ENCODE assay signal across 8 cellular contexts in the genomic region with DNA sequence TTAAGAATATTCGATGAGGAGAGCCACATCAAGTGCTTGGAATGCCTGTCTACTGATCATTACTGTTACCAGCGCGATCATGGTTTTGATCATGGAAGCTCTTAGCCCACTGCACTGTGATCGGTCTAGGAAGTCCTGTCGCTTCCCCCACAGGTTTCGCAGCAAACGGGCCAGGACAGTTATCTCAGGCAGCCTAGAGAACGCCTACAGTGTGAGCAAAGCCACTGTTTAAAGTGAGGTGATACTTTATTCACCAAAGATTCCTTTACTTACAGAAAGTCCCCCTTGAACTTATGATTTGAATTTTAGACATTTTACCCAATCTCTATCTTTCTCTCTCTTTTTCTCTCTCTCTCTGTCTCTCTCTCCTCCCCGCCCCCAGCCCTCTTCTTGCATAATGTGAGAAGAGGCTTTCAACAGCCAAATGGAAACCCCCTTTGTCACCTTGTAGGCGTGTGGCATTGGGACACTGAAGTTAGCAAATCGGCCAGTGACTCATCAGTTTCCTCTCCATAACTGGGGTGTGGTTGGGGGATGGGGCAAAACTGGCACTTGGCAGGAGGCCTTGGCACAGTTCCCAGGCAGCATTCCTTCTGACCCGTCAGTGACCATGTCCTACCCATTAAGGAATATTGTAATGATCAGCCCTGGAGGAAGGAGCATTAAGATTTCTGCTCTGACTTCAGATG.
DNase-seq lines count a peak whose midpoint lies in the region; ATAC-seq and TF ChIP-seq lines count a peak whose summit lies in the region.

No MANE protein-coding gene starts in this region.

- H3K4me1 ChIP-seq in OCI-LY7 (ENCODE audit: insufficient read depth, low read length, poor library complexity, severe bottlenecking) (peaks cover 34% of the 10 kb centered on the region), thoracic aorta (ENCODE audit: control insufficient read depth in 1 of 2, low read depth in 2 of 2) (peaks cover 46 to 79% of the 10 kb centered on the region in 2 donors)

- H3K4me3 ChIP-seq in OCI-LY7 (ENCODE audit: low read depth, low read length, poor library complexity, severe bottlenecking): no peak overlapping the region
- peak overlapping the region; percentile 6 for H3K4me3 ChIP-seq in thoracic aorta

- no peaks in the 10 kb centered on the region for H3K9me2 ChIP-seq in OCI-LY7 (ENCODE audit: insufficient read depth, low read length)

- no peaks in the 10 kb centered on the region for H3K36me3 ChIP-seq in OCI-LY7 (ENCODE audit: insufficient read depth, low read length)
- no peaks in the 10 kb centered on the region for H3K36me3 ChIP-seq in thoracic aorta

- no peaks in the 10 kb centered on the region for H3K27me3 ChIP-seq in thoracic aorta (replicated peaks; ENCODE audit: insufficient read depth)

- no peak for TF ChIP-seq CTCF in OCI-LY7 (conservative IDR thresholded peaks at IDR 0.05; ENCODE audit: low read length)
- TF ChIP-seq CTCF in omental fat pad (IDR thresholded peaks at IDR 0.05): no peak
- no peak for TF ChIP-seq CTCF in thoracic aorta (IDR thresholded peaks at IDR 0.05)

- H3K36me3 Mint-ChIP-seq in activated T-cell treated with anti-CD3 and anti-CD28 coated beads, Interleukin-2, amount 50 U/mL, for 24 hours (ENCODE audit: low read depth): peaks cover 5% of the 10 kb centered on the region

- H3K27ac Mint-ChIP-seq in activated T-cell treated with anti-CD3 and anti-CD28 coated beads, Interleukin-2, amount 50 U/mL, for 24 hours: peak overlapping the region; percentile 94

- POLR2A ChIA-PET in OCI-LY7 (lab: Charles Lee): interaction anchor here (0.8 to 1.1 kb wide), 2 partner anchors 10 to 136 kb away, joined by 3 read pairs; no protein-coding TSS in a partner anchor

- H3K4me1 Mint-ChIP-seq in activated T-cell treated with anti-CD3 and anti-CD28 coated beads, Interleukin-2, amount 50 U/mL, for 24 hours (ENCODE audit: low read depth): peaks cover 69% of the 10 kb centered on the region

- no TSS peak for BruUV-seq in OCI-LY7 (replicated peaks; lab: Mats Ljungman, UMichigan)

- peak; percentile 72 for ATAC-seq in GM18517 (IDR thresholded peaks at IDR 0.05; ENCODE audit: unreplicated experiment)
- peak; percentile 46 for ATAC-seq in HG03025 (IDR thresholded peaks at IDR 0.05; ENCODE audit: low FRiP score, unreplicated experiment)
- peak; percentile 17 for ATAC-seq in omental fat pad (ENCODE audit: low FRiP score)
- ATAC-seq in thoracic aorta (ENCODE audit: insufficient number of reproducible peaks, low FRiP score, low read depth): peak; percentile 68

- H2AFZ ChIP-seq in OCI-LY7 (ENCODE audit: low read length): no peak overlapping the region

- peak; percentile 30 for DNase-seq in 8988T
- peak; percentile 30 for DNase-seq in OCI-LY7 (ENCODE audit: low spot score)
- peak; percentile 82 for DNase-seq in activated T-cell treated with anti-CD3 and anti-CD28 coated beads, Interleukin-2, amount 50 U/mL, for 24 hours
- DNase-seq in fibroblast of gingiva (ENCODE audit: low read depth): peak; percentile 97
- DNase-seq in omental fat pad (ENCODE audit: low spot score): peak; percentile 92
- peak; percentile 85 for DNase-seq in thoracic aorta (ENCODE audit: low spot score)

- intact Hi-C loops in OCI-LY7 (cut with micrococcal nuclease; ENCODE audit: unreplicated experiment): no loop called here

- peak overlapping the region; percentile 37; the same call in 1 of the 2 replicates for H3K4me2 ChIP-seq in OCI-LY7 (ENCODE audit: low read length)

- H3K9me3 Mint-ChIP-seq in activated T-cell treated with anti-CD3 and anti-CD28 coated beads, Interleukin-2, amount 50 U/mL, for 24 hours: no peaks in the 10 kb centered on the region

- CTCF ChIA-PET in OCI-LY7 (lab: Charles Lee; ENCODE audit: unreplicated experiment): no interaction called here

- H3K9me3 ChIP-seq in OCI-LY7 (ENCODE audit: low read length): no peaks in the 10 kb centered on the region
- no peaks in the 10 kb centered on the region for H3K9me3 ChIP-seq in thoracic aorta

- H4K20me1 ChIP-seq in OCI-LY7 (ENCODE audit: insufficient read depth, low read length): no peaks in the 10 kb centered on the region

- H3K79me2 ChIP-seq in OCI-LY7 (ENCODE audit: insufficient read depth, low read depth, low read length): no peaks in the 10 kb centered on the region

- H3K4me3 Mint-ChIP-seq in activated T-cell treated with anti-CD3 and anti-CD28 coated beads, Interleukin-2, amount 50 U/mL, for 24 hours: peak overlapping the region; percentile 68

- H3K27ac ChIP-seq in OCI-LY7 (ENCODE audit: low read depth, low read length, poor library complexity, severe bottlenecking) (no peak overlapping the region), thoracic aorta (peak overlapping the region; percentile 75 to 81)

- no peaks in the 10 kb centered on the region for H3K27me3 Mint-ChIP-seq in activated T-cell treated with anti-CD3 and anti-CD28 coated beads, Interleukin-2, amount 50 U/mL, for 24 hours

Comparison
In these comparisons a context has a peak if more than half of its experiments do, and no peak if none do; other contexts are left out.
1. DNase-seq: peak in every context shown above with its lines; median percentile 97 in fibroblast of gingiva; 92 in omental fat pad; 85 in thoracic aorta; 82 in activated T-cell treated with anti-CD3 and anti-CD28 coated beads, Interleukin-2, amount 50 U/mL, for 24 hours; 30 in 8988T; 30 in OCI-LY7.
2. ATAC-seq: peak in every context shown above with its lines; median percentile 72 in GM18517; 68 in thoracic aorta; 46 in HG03025; 17 in omental fat pad.